12 cellular contexts compared by ENCODE assay signal in the genomic region with DNA sequence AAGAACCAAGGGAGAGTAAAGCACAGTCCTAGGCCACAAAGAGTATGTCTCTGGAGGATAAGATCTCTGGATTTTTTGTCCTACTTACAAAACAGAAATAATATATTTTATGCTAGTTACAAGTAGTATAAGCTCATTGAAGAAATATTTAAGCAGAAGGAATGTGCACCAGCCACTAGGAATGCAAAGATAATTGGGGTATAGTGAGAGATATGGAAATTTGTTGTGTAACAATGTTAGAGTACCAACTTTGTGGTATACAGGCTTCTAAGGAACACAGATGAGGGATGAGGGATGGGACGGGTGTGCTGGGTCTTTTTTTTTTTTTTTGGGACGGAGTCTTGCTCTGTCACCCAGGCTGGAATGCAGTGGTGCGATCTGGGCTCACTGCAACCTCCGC. TPM values are rescaled to one million over a fixed set of nuclear protein-coding genes. Genes with fewer than 3 reads are reported as not detected.
A peak's percentile ranks its signal among the peaks of the same experiment; 100 is the strongest.
DNase-seq lines count a peak whose midpoint lies in the region; ATAC-seq and TF ChIP-seq lines count a peak whose summit lies in the region.
"Had no signal": no experiment of that assay in that cellular context is flagged by ENCODE, and none has a peak within 500 bp of the region (broad histone marks: within the 10 kb centered on the region; RNA-seq: fewer than 3 reads in every experiment).

No MANE protein-coding gene starts in this region.

- ATAC-seq in CD4-positive, alpha-beta T cell (ENCODE audit: poor library complexity): no peak
- no peak for ATAC-seq in activated naive CD4-positive, alpha-beta T cell treated with anti-CD3 and anti-CD28 coated beads, Interleukin-2, amount 50 U/mL, for 72 hours
- ATAC-seq in memory B cell (ENCODE audit: low read depth) (no peak), HG02852 (IDR thresholded peaks at IDR 0.05; ENCODE audit: unreplicated experiment) (no peak), HG03354 (IDR thresholded peaks at IDR 0.05; ENCODE audit: poor library complexity, severe bottlenecking, unreplicated experiment) (no peak), HG02885 (IDR thresholded peaks at IDR 0.05; ENCODE audit: poor library complexity, unreplicated experiment) (no peak), HG02973 (IDR thresholded peaks at IDR 0.05; ENCODE audit: unreplicated experiment) (no peak)

- no peaks in the 10 kb centered on the region for H3K9me3 Mint-ChIP-seq in CD4-positive, alpha-beta T cell
- H3K9me3 Mint-ChIP-seq in activated naive CD4-positive, alpha-beta T cell treated with anti-CD3 and anti-CD28 coated beads, Interleukin-2, amount 50 U/mL, for 72 hours: peaks cover 5 to 10% of the 10 kb centered on the region in 2 donors
- H3K9me3 Mint-ChIP-seq in memory B cell: peaks cover 2% of the 10 kb centered on the region

- DNase-seq in CD4-positive, alpha-beta T cell: no peak
- DNase-seq in HCEC 1CT: peak; percentile 43
- no peak for DNase-seq in activated naive CD4-positive, alpha-beta T cell treated with anti-CD3 and anti-CD28 coated beads, Interleukin-2, amount 50 U/mL, for 72 hours (ENCODE audit: low spot score in 2 of 2)
- DNase-seq in memory B cell (ENCODE audit: low spot score in 2 of 2): no peak
- DNase-seq: DMS79; effector memory CD4-positive, alpha-beta T cell; NCI-H2029 treated with DMSO at 0.1 percent for 48 hours had no signal

- CTCF ChIA-PET in CD4-positive, alpha-beta T cell (lab: Charles Lee): interaction anchor here (0.6 to 1.2 kb wide), 4 partner anchors 17 to 117 kb away, joined by 3 read pairs; no protein-coding TSS in a partner anchor

- no peaks in the 10 kb centered on the region for H3K27me3 ChIP-seq in CD4-positive, alpha-beta T cell (ENCODE audit: control insufficient read depth, insufficient read depth, low read length)

- POLR2A ChIA-PET in CD4-positive, alpha-beta T cell (lab: Charles Lee): interaction anchor here (1.2 to 1.5 kb wide), 2 partner anchors 27 to 77 kb away, joined by 3 to 6 read pairs; no protein-coding TSS in a partner anchor

- peaks cover 79% of the 10 kb centered on the region for H3K4me1 Mint-ChIP-seq in CD4-positive, alpha-beta T cell (ENCODE audit: low read depth)
- peaks cover 58% of the 10 kb centered on the region for H3K4me1 Mint-ChIP-seq in memory B cell

- H3K9me3 ChIP-seq in CD4-positive, alpha-beta T cell (ENCODE audit: control insufficient read depth, low read length): no peaks in the 10 kb centered on the region

- no peak for TF ChIP-seq CTCF in CD4-positive, alpha-beta T cell (IDR thresholded peaks at IDR 0.05)

- no peak overlapping the region for H3K27ac ChIP-seq in CD4-positive, alpha-beta T cell (ENCODE audit: low read depth, low read length)
- H3K27ac ChIP-seq: VCaP had no signal

- H3K36me3 Mint-ChIP-seq in CD4-positive, alpha-beta T cell (ENCODE audit: low read depth): no peaks in the 10 kb centered on the region
- H3K36me3 Mint-ChIP-seq in activated naive CD4-positive, alpha-beta T cell treated with anti-CD3 and anti-CD28 coated beads, Interleukin-2, amount 50 U/mL, for 72 hours: peaks cover 0 to 17% of the 10 kb centered on the region in 2 donors
- peaks cover 11% of the 10 kb centered on the region for H3K36me3 Mint-ChIP-seq in memory B cell

- intact Hi-C loops in CD4-positive, alpha-beta T cell (cut with DNase I, micrococcal nuclease): loop anchor here in 1 of 2 experiments (5.0 kb wide), 1 partner anchor 40 kb away; no protein-coding TSS in a partner anchor

- peak overlapping the region; percentile 1 for H3K4me3 Mint-ChIP-seq in CD4-positive, alpha-beta T cell
- H3K4me3 Mint-ChIP-seq in memory B cell: peak overlapping the region; percentile 54

- H3K27me3 Mint-ChIP-seq in CD4-positive, alpha-beta T cell: no peaks in the 10 kb centered on the region
- no peaks in the 10 kb centered on the region for H3K27me3 Mint-ChIP-seq in memory B cell

- peak overlapping the region; percentile 75 for H3K27ac Mint-ChIP-seq in CD4-positive, alpha-beta T cell
- H3K27ac Mint-ChIP-seq in activated naive CD4-positive, alpha-beta T cell treated with anti-CD3 and anti-CD28 coated beads, Interleukin-2, amount 50 U/mL, for 72 hours: peak overlapping the region; percentile 53 to 95
- H3K27ac Mint-ChIP-seq in memory B cell: peak overlapping the region; percentile 99

RNA-seq across cellular contexts. Expression of a gene that starts 26.5 kb away (rescaled TPM):
- total RNA-seq in CD4-positive, alpha-beta T cell: 100 to 1,000 TPM; 282 to 304 TPM
- total RNA-seq in activated naive CD4-positive, alpha-beta T cell treated with anti-CD3 and anti-CD28 coated beads, Interleukin-2, amount 50 U/mL, for 72 hours: 100 to 1,000 TPM; 105 to 106 TPM
